39 cellular contexts compared by ENCODE assay signal in genomic region chr12:69115099-69115498, GRCh38.
"Had no signal": no experiment of that assay in that cellular context is flagged by ENCODE, and none has a peak within 500 bp of the region (broad histone marks: within the 10 kb centered on the region; RNA-seq: fewer than 3 reads in every experiment).

No MANE protein-coding gene starts in this region.

- H3K27me3 ChIP-seq: adrenal gland, ascending aorta, body of pancreas, brain microvascular endothelial cell, breast epithelium, cardiac muscle cell had no signal

- FAIRE-seq: astrocyte, bronchial epithelial cell, colon had no signal

- H3K27ac Mint-ChIP-seq: activated naive CD4-positive, alpha-beta T cell treated with anti-CD3 and anti-CD28 coated beads for 36 hours; activated naive CD4-positive, alpha-beta T cell treated with anti-CD3 and anti-CD28 coated beads, Interleukin-2, amount 10 ng/mL, durations not matched to agents 7 days and 5 days; activated naive CD4-positive, alpha-beta T cell treated with anti-CD3 and anti-CD28 coated beads, Interleukin-2, amount 50 U/mL, for 24 hours; activated naive CD4-positive, alpha-beta T cell treated with anti-CD3 and anti-CD28 coated beads, Interleukin-2, amount 50 U/mL, for 72 hours; activated naive CD8-positive, alpha-beta T cell; activated naive CD8-positive, alpha-beta T cell treated with anti-CD3 and anti-CD28 coated beads for 36 hours; activated naive CD8-positive, alpha-beta T cell treated with anti-CD3 and anti-CD28 coated beads, Interleukin-2, amount 10 ng/mL, durations not matched to agents 7 days and 5 days; activated naive CD8-positive, alpha-beta T cell treated with anti-CD3 and anti-CD28 coated beads, Interleukin-2, amount 50 U/mL, for 24 hours; activated T-cell treated with anti-CD3 and anti-CD28 coated beads, Interleukin-2, amount 50 U/mL, for 72 hours; activated T-helper 1 cell treated with anti-CD3 and anti-CD28 coated beads, Interleukin-12 subunit alpha, Interleukin-12 subunit beta, Interleukin-2, Interleukin-4 antibody, amounts not matched to agents 30 ng/mL and 10 ng/mL and 1 ng/mL, durations not matched to agents 14 hours and 24 hours and 36 hours; activated T-helper 17 cell treated with anti-CD3 and anti-CD28 coated beads, Interleukin-2, amount 50 U/mL, for 72 hours; activated T-helper 2 cell treated with anti-CD3 and anti-CD28 coated beads, Interferon-gamma antibody, Interleukin-2, Interleukin-4, amounts not matched to agents 10 μg/mL and 5 μg/mL and 100 μg/mL, durations not matched to agents 14 hours and 24 hours and 36 hours; brain had no signal

- H3K27ac ChIP-seq: adrenal gland, ascending aorta, body of pancreas, brain microvascular endothelial cell, breast epithelium, cardiac muscle cell had no signal

- DNase-seq: activated effector memory CD4-positive, alpha-beta T cell treated with anti-CD3 and anti-CD28 coated beads, Interleukin-2, amount 50 U/mL, for 16 hours; activated effector memory CD4-positive, alpha-beta T cell treated with Interleukin-2 at 50 U/mL for 16 hours; activated gamma-delta T cell; activated gamma-delta T cell treated with Interleukin-2 at 50 U/mL for 16 hours; activated naive CD4-positive, alpha-beta T cell; activated naive CD4-positive, alpha-beta T cell treated with anti-CD3 and anti-CD28 coated beads for 36 hours; activated naive CD4-positive, alpha-beta T cell treated with anti-CD3 and anti-CD28 coated beads, Interleukin-2, amount 10 ng/mL, durations not matched to agents 7 days and 5 days; activated naive CD4-positive, alpha-beta T cell treated with anti-CD3 and anti-CD28 coated beads, Interleukin-2, amount 50 U/mL, for 16 hours; activated naive CD4-positive, alpha-beta T cell treated with Interleukin-2 at 50 U/mL for 16 hours; activated naive CD8-positive, alpha-beta T cell treated with anti-CD3 and anti-CD28 coated beads for 36 hours; activated naive CD8-positive, alpha-beta T cell treated with anti-CD3 and anti-CD28 coated beads, Interleukin-2, amount 10 ng/mL, durations not matched to agents 7 days and 5 days; activated naive CD8-positive, alpha-beta T cell treated with anti-CD3 and anti-CD28 coated beads, Interleukin-2, amount 50 U/mL, for 24 hours; activated T-cell treated with anti-CD3 and anti-CD28 coated beads, Interleukin-2, amount 50 U/mL, for 4 hours; activated T-cell treated with anti-CD3 and anti-CD28 coated beads, Interleukin-2, amount 50 U/mL, for 48 hours; activated T-cell treated with anti-CD3 and anti-CD28 coated beads, Interleukin-2, amount 50 U/mL, for 72 hours; adrenal gland; amniotic stem cell; amygdala; anterior cingulate cortex; aorta; body of pancreas; brain microvascular endothelial cell; caudate nucleus; central memory CD4-positive, alpha-beta T cell; cerebellar nuclear complex had no signal

- H3K36me3 ChIP-seq: adrenal gland, ascending aorta, brain microvascular endothelial cell, breast epithelium, cardiac muscle cell had no signal

- H3K9me3 Mint-ChIP-seq: activated naive CD4-positive, alpha-beta T cell treated with anti-CD3 and anti-CD28 coated beads for 36 hours; activated naive CD4-positive, alpha-beta T cell treated with anti-CD3 and anti-CD28 coated beads, Interleukin-2, amount 10 ng/mL, durations not matched to agents 7 days and 5 days; activated naive CD4-positive, alpha-beta T cell treated with anti-CD3 and anti-CD28 coated beads, Interleukin-2, amount 50 U/mL, for 24 hours; activated naive CD4-positive, alpha-beta T cell treated with anti-CD3 and anti-CD28 coated beads, Interleukin-2, amount 50 U/mL, for 72 hours; activated naive CD8-positive, alpha-beta T cell treated with anti-CD3 and anti-CD28 coated beads for 36 hours; activated naive CD8-positive, alpha-beta T cell treated with anti-CD3 and anti-CD28 coated beads, Interleukin-2, amount 10 ng/mL, durations not matched to agents 7 days and 5 days; activated naive CD8-positive, alpha-beta T cell treated with anti-CD3 and anti-CD28 coated beads, Interleukin-2, amount 50 U/mL, for 24 hours; activated T-cell treated with anti-CD3 and anti-CD28 coated beads, Interleukin-2, amount 50 U/mL, for 4 hours; activated T-cell treated with anti-CD3 and anti-CD28 coated beads, Interleukin-2, amount 50 U/mL, for 72 hours; activated T-helper 1 cell treated with anti-CD3 and anti-CD28 coated beads, Interleukin-12 subunit alpha, Interleukin-12 subunit beta, Interleukin-2, Interleukin-4 antibody, amounts not matched to agents 30 ng/mL and 10 ng/mL and 1 ng/mL, durations not matched to agents 14 hours and 24 hours and 36 hours; activated T-helper 17 cell treated with anti-CD3 and anti-CD28 coated beads, Interleukin-2, amount 50 U/mL, for 72 hours; activated T-helper 2 cell treated with anti-CD3 and anti-CD28 coated beads, Interferon-gamma antibody, Interleukin-2, Interleukin-4, amounts not matched to agents 10 μg/mL and 5 μg/mL and 100 μg/mL, durations not matched to agents 14 hours and 24 hours and 36 hours; brain; central memory CD8-positive, alpha-beta T cell had no signal

- ATAC-seq: activated naive CD4-positive, alpha-beta T cell treated with anti-CD3 and anti-CD28 coated beads, Interleukin-2, amount 50 U/mL, for 72 hours; activated naive CD8-positive, alpha-beta T cell treated with anti-CD3 and anti-CD28 coated beads, Interleukin-2, amount 50 U/mL, for 24 hours; activated T-cell treated with anti-CD3 and anti-CD28 coated beads, Interleukin-2, amount 50 U/mL, for 4 hours; activated T-cell treated with anti-CD3 and anti-CD28 coated beads, Interleukin-2, amount 50 U/mL, for 72 hours; activated T-helper 17 cell treated with anti-CD3 and anti-CD28 coated beads, Interleukin-2, amount 50 U/mL, for 72 hours; body of pancreas had no signal

- H3K4me1 Mint-ChIP-seq: activated naive CD4-positive, alpha-beta T cell treated with anti-CD3 and anti-CD28 coated beads, Interleukin-2, amount 10 ng/mL, durations not matched to agents 7 days and 5 days; activated naive CD4-positive, alpha-beta T cell treated with anti-CD3 and anti-CD28 coated beads, Interleukin-2, amount 50 U/mL, for 24 hours; activated naive CD8-positive, alpha-beta T cell treated with anti-CD3 and anti-CD28 coated beads for 36 hours; activated naive CD8-positive, alpha-beta T cell treated with anti-CD3 and anti-CD28 coated beads, Interleukin-2, amount 10 ng/mL, durations not matched to agents 7 days and 5 days; activated naive CD8-positive, alpha-beta T cell treated with anti-CD3 and anti-CD28 coated beads, Interleukin-2, amount 50 U/mL, for 24 hours; activated T-helper 17 cell treated with anti-CD3 and anti-CD28 coated beads, Interleukin-2, amount 50 U/mL, for 72 hours; brain; central memory CD8-positive, alpha-beta T cell had no signal

- H3K4me1 ChIP-seq: ascending aorta, breast epithelium had no signal

- H3K4me3 ChIP-seq: adrenal gland, ascending aorta, body of pancreas, breast epithelium, cardiac muscle cell had no signal

- H3K9me3 ChIP-seq: adrenal gland, ascending aorta, body of pancreas, breast epithelium had no signal

- H3K27me3 Mint-ChIP-seq: activated naive CD4-positive, alpha-beta T cell treated with anti-CD3 and anti-CD28 coated beads, Interleukin-2, amount 50 U/mL, for 24 hours; activated naive CD8-positive, alpha-beta T cell; activated naive CD8-positive, alpha-beta T cell treated with anti-CD3 and anti-CD28 coated beads for 36 hours; activated naive CD8-positive, alpha-beta T cell treated with anti-CD3 and anti-CD28 coated beads, Interleukin-2, amount 10 ng/mL, durations not matched to agents 7 days and 5 days; brain; central memory CD8-positive, alpha-beta T cell had no signal

- H3K36me3 Mint-ChIP-seq: activated naive CD4-positive, alpha-beta T cell treated with anti-CD3 and anti-CD28 coated beads, Interleukin-2, amount 10 ng/mL, durations not matched to agents 7 days and 5 days; activated naive CD4-positive, alpha-beta T cell treated with anti-CD3 and anti-CD28 coated beads, Interleukin-2, amount 50 U/mL, for 24 hours; activated naive CD4-positive, alpha-beta T cell treated with anti-CD3 and anti-CD28 coated beads, Interleukin-2, amount 50 U/mL, for 72 hours; activated naive CD8-positive, alpha-beta T cell; activated naive CD8-positive, alpha-beta T cell treated with anti-CD3 and anti-CD28 coated beads for 36 hours; activated naive CD8-positive, alpha-beta T cell treated with anti-CD3 and anti-CD28 coated beads, Interleukin-2, amount 10 ng/mL, durations not matched to agents 7 days and 5 days; brain had no signal

- H3K4me3 Mint-ChIP-seq: activated naive CD4-positive, alpha-beta T cell treated with anti-CD3 and anti-CD28 coated beads for 36 hours; activated naive CD4-positive, alpha-beta T cell treated with anti-CD3 and anti-CD28 coated beads, Interleukin-2, amount 10 ng/mL, durations not matched to agents 7 days and 5 days; activated naive CD4-positive, alpha-beta T cell treated with anti-CD3 and anti-CD28 coated beads, Interleukin-2, amount 50 U/mL, for 24 hours; activated naive CD8-positive, alpha-beta T cell; activated naive CD8-positive, alpha-beta T cell treated with anti-CD3 and anti-CD28 coated beads for 36 hours; activated naive CD8-positive, alpha-beta T cell treated with anti-CD3 and anti-CD28 coated beads, Interleukin-2, amount 10 ng/mL, durations not matched to agents 7 days and 5 days; activated naive CD8-positive, alpha-beta T cell treated with anti-CD3 and anti-CD28 coated beads, Interleukin-2, amount 50 U/mL, for 24 hours; activated T-cell treated with anti-CD3 and anti-CD28 coated beads, Interleukin-2, amount 50 U/mL, for 4 hours; activated T-cell treated with anti-CD3 and anti-CD28 coated beads, Interleukin-2, amount 50 U/mL, for 72 hours; activated T-helper 1 cell treated with anti-CD3 and anti-CD28 coated beads, Interleukin-12 subunit alpha, Interleukin-12 subunit beta, Interleukin-2, Interleukin-4 antibody, amounts not matched to agents 30 ng/mL and 10 ng/mL and 1 ng/mL, durations not matched to agents 14 hours and 24 hours and 36 hours; activated T-helper 17 cell treated with anti-CD3 and anti-CD28 coated beads, Interleukin-2, amount 50 U/mL, for 72 hours; brain; central memory CD8-positive, alpha-beta T cell had no signal
